ENCODE assay signal across 23 cellular contexts in genomic region chr15:56217341-56217740, GRCh38.
"Had no signal": no experiment of that assay in that cellular context is flagged by ENCODE, and none has a peak within 500 bp of the region (broad histone marks: within the 10 kb centered on the region; RNA-seq: fewer than 3 reads in every experiment).

No MANE protein-coding gene starts in this region.

- H3K4me1 Mint-ChIP-seq: mesothelial cell of epicardium; neural crest cell; stimulated activated naive CD8-positive, alpha-beta T cell treated with anti-CD3 and anti-CD28 coated beads, Interleukin-15, amount 100 ng/mL, for 72 hours had no signal

- H3K4me3 Mint-ChIP-seq: effector memory CD8-positive, alpha-beta T cell; immature natural killer cell; mesothelial cell of epicardium; naive B cell; natural killer cell treated with Interleukin-12 subunit alpha and Interleukin-12 subunit beta and Interleukin-15 and Interleukin-18, amount 100 ng/mL, for 72 hours; neural crest cell; stimulated activated memory B cell treated with anti-CD40 and anti-IgM and Interleukin-4, amounts not matched to agents 10 μg/mL and 1 μg/mL and 100 μg/mL, for 72 hours; stimulated activated naive CD8-positive, alpha-beta T cell treated with anti-CD3 and anti-CD28 coated beads, Interleukin-15, amount 100 ng/mL, for 72 hours had no signal

- DNase-seq: effector memory CD8-positive, alpha-beta T cell; hypothalamus; immature natural killer cell; islet precursor cell; kidney glomerular epithelial cell; left ventricle myocardium superior; lower lobe of right lung; mucosa of descending colon; naive B cell; right cardiac atrium; sigmoid colon; spleen; stimulated activated CD4-positive, alpha-beta T cell treated with anti-CD3 and anti-CD28 coated beads, Interleukin-4, amount 100 ng/mL, for 4 hours; stimulated activated naive CD8-positive, alpha-beta T cell treated with anti-CD3 and anti-CD28 coated beads, Interleukin-15, amount 100 ng/mL, for 72 hours; transverse colon; upper lobe of right lung; uterus had no signal

- H3K27ac Mint-ChIP-seq: immature natural killer cell; mesothelial cell of epicardium; natural killer cell treated with Interleukin-12 subunit alpha and Interleukin-12 subunit beta and Interleukin-15 and Interleukin-18, amount 100 ng/mL, for 72 hours; stimulated activated memory B cell treated with anti-CD40 and anti-IgM and Interleukin-4, amounts not matched to agents 10 μg/mL and 1 μg/mL and 100 μg/mL, for 72 hours; stimulated activated naive CD8-positive, alpha-beta T cell treated with anti-CD3 and anti-CD28 coated beads, Interleukin-15, amount 100 ng/mL, for 72 hours had no signal

- ATAC-seq: effector memory CD8-positive, alpha-beta T cell; left ventricle myocardium superior; lower lobe of right lung; mucosa of descending colon; natural killer cell treated with Interleukin-12 subunit alpha and Interleukin-12 subunit beta and Interleukin-15 and Interleukin-18, amount 100 ng/mL, for 72 hours; right cardiac atrium; stimulated activated memory B cell treated with anti-CD40 and anti-IgM and Interleukin-4, amounts not matched to agents 10 μg/mL and 1 μg/mL and 100 μg/mL, for 72 hours; stimulated activated naive CD8-positive, alpha-beta T cell treated with anti-CD3 and anti-CD28 coated beads, Interleukin-15, amount 100 ng/mL, for 72 hours; upper lobe of right lung had no signal

- H3K27me3 Mint-ChIP-seq: effector memory CD8-positive, alpha-beta T cell; naive B cell; natural killer cell treated with Interleukin-12 subunit alpha and Interleukin-12 subunit beta and Interleukin-15 and Interleukin-18, amount 100 ng/mL, for 72 hours; stimulated activated memory B cell treated with anti-CD40 and anti-IgM and Interleukin-4, amounts not matched to agents 10 μg/mL and 1 μg/mL and 100 μg/mL, for 72 hours; stimulated activated naive CD8-positive, alpha-beta T cell treated with anti-CD3 and anti-CD28 coated beads, Interleukin-15, amount 100 ng/mL, for 72 hours had no signal

- H3K9me3 ChIP-seq: lower lobe of right lung, prostate gland, sigmoid colon, suprapubic skin, upper lobe of right lung had no signal
